1 cellular context compared by ENCODE assay signal in genomic region chr16:46686815-46687473, GRCh38.
TF ChIP-seq lines count a peak whose summit lies in the region.

No MANE protein-coding gene starts in this region.

TF ChIP-seq in WTC11, 78 proteins besides CTCF, POLR2A, EP300 and RAD21 (continued from another document):
- TF ChIP-seq ARID4B (CRISPR knock-in tag; IDR thresholded peaks at IDR 0.05; ENCODE audit: borderline replicate concordance) (no peak), ZNF138 (CRISPR knock-in tag; conservative IDR thresholded peaks at IDR 0.05) (no peak), GTF2I (CRISPR knock-in tag; conservative IDR thresholded peaks at IDR 0.05) (no peak), ZNF423 (CRISPR knock-in tag; IDR thresholded peaks at IDR 0.05) (no peak)
TF ChIP-seq in WTC11: peak in this region for 0.
